36 cellular contexts compared by ENCODE assay signal in the genomic region with DNA sequence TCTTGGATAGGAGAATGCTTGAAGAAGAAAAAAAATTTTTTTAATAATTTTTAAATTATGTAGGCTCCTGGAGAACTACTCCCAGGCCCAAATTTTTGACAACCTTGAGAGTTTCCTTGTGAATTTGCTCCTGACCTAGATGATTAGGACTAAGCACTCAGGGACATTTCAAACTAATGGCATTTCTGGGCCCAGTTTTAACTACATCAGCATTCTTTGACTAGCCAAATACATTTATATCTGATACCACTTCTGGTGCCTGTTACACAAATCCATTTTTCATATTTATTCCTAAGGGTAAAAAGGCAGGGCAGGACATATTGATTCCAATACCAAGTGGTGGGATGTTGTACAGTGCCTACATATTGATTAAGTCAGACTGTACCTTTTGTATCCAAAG.
"Had no signal": no experiment of that assay in that cellular context is flagged by ENCODE, and none has a peak within 500 bp of the region (broad histone marks: within the 10 kb centered on the region; RNA-seq: fewer than 3 reads in every experiment).

No MANE protein-coding gene starts in this region.

- H3K27me3 Mint-ChIP-seq: activated B cell treated with CpG ODN at 0.5 μM for 24 hours; activated CD4-positive, alpha-beta memory T cell treated with anti-CD3 and anti-CD28 coated beads for 36 hours; activated naive CD4-positive, alpha-beta T cell treated with anti-CD3 and anti-CD28 coated beads, Interleukin-2, amount 10 ng/mL, durations not matched to agents 7 days and 5 days; activated naive CD8-positive, alpha-beta T cell treated with anti-CD3 and anti-CD28 coated beads, Interleukin-2, amount 50 U/mL, for 24 hours; brain had no signal

- ATAC-seq: activated CD8-positive, alpha-beta T cell treated with anti-CD3 and anti-CD28 coated beads for 36 hours; activated naive CD8-positive, alpha-beta T cell treated with anti-CD3 and anti-CD28 coated beads, Interleukin-2, amount 50 U/mL, for 24 hours had no signal

- H3K36me3 ChIP-seq: cardiac muscle cell had no signal

- H3K4me3 Mint-ChIP-seq: activated B cell treated with CpG ODN at 0.5 μM for 24 hours; activated CD4-positive, alpha-beta memory T cell treated with anti-CD3 and anti-CD28 coated beads for 36 hours; activated CD4-positive, alpha-beta T cell treated with anti-CD3 and anti-CD28 coated beads, Interleukin-2, amount 10 ng/mL, durations not matched to agents 24 days and 14 days; activated CD8-positive, alpha-beta T cell treated with anti-CD3 and anti-CD28 coated beads for 36 hours; activated naive CD4-positive, alpha-beta T cell treated with anti-CD3 and anti-CD28 coated beads, Interleukin-2, amount 10 ng/mL, durations not matched to agents 7 days and 5 days; activated naive CD4-positive, alpha-beta T cell treated with anti-CD3 and anti-CD28 coated beads, Interleukin-2, amount 50 U/mL, for 24 hours; activated naive CD8-positive, alpha-beta T cell; activated naive CD8-positive, alpha-beta T cell treated with anti-CD3 and anti-CD28 coated beads, Interleukin-2, amount 10 ng/mL, durations not matched to agents 7 days and 5 days; activated naive CD8-positive, alpha-beta T cell treated with anti-CD3 and anti-CD28 coated beads, Interleukin-2, amount 50 U/mL, for 24 hours; activated T-cell treated with anti-CD3 and anti-CD28 coated beads, Interleukin-2, amount 50 U/mL, for 24 hours; brain; central memory CD8-positive, alpha-beta T cell; T-helper 1 cell treated with Interleukin-12 subunit alpha and Interleukin-12 subunit beta and Interleukin-4 antibody, amounts not matched to agents 30 μg/mL and 1 μg/mL, for 36 hours; T-helper 2 cell treated with Interferon-gamma antibody and Interleukin-4, amounts not matched to agents 5 μg/mL and 100 μg/mL, for 36 hours had no signal

- H3K9me3 Mint-ChIP-seq: activated B cell treated with CpG ODN at 0.5 μM for 24 hours; activated CD4-positive, alpha-beta T cell treated with anti-CD3 and anti-CD28 coated beads, Interleukin-2, amount 10 ng/mL, durations not matched to agents 24 days and 14 days; activated CD8-positive, alpha-beta T cell treated with anti-CD3 and anti-CD28 coated beads for 36 hours; activated naive CD4-positive, alpha-beta T cell treated with anti-CD3 and anti-CD28 coated beads, Interleukin-2, amount 10 ng/mL, durations not matched to agents 7 days and 5 days; activated naive CD4-positive, alpha-beta T cell treated with anti-CD3 and anti-CD28 coated beads, Interleukin-2, amount 50 U/mL, for 24 hours; activated naive CD8-positive, alpha-beta T cell treated with anti-CD3 and anti-CD28 coated beads, Interleukin-2, amount 10 ng/mL, durations not matched to agents 7 days and 5 days; activated naive CD8-positive, alpha-beta T cell treated with anti-CD3 and anti-CD28 coated beads, Interleukin-2, amount 50 U/mL, for 24 hours; activated T-cell treated with anti-CD3 and anti-CD28 coated beads, Interleukin-2, amount 50 U/mL, for 24 hours; brain; central memory CD8-positive, alpha-beta T cell; T-helper 2 cell treated with Interferon-gamma antibody and Interleukin-4, amounts not matched to agents 5 μg/mL and 100 μg/mL, for 36 hours had no signal

- H3K4me1 Mint-ChIP-seq: activated naive CD4-positive, alpha-beta T cell treated with anti-CD3 and anti-CD28 coated beads, Interleukin-2, amount 50 U/mL, for 24 hours; activated naive CD8-positive, alpha-beta T cell treated with anti-CD3 and anti-CD28 coated beads, Interleukin-2, amount 50 U/mL, for 24 hours; central memory CD8-positive, alpha-beta T cell had no signal

- DNase-seq: activated B cell treated with CpG ODN at 0.5 μM for 24 hours; activated CD4-positive, alpha-beta memory T cell treated with anti-CD3 and anti-CD28 coated beads for 36 hours; activated CD4-positive, alpha-beta T cell treated with anti-CD3 and anti-CD28 coated beads for 4 hours; activated CD4-positive, alpha-beta T cell treated with anti-CD3 and anti-CD28 coated beads, Interleukin-2, amount 50 U/mL, for 1 hour; activated CD4-positive, alpha-beta T cell treated with anti-CD3 and anti-CD28 coated beads, Interleukin-2, amount 50 U/mL, for 4 hours; activated CD4-positive, CD25-positive, alpha-beta regulatory T cell treated with anti-CD3 and anti-CD28 coated beads, Interleukin-2, amount 50 U/mL, for 72 hours; activated CD8-positive, alpha-beta memory T cell treated with anti-CD3 and anti-CD28 coated beads, Interleukin-2, amount 50 U/mL, for 4 hours; activated CD8-positive, alpha-beta T cell treated with anti-CD3 and anti-CD28 coated beads for 36 hours; activated effector memory CD4-positive, alpha-beta T cell treated with Interleukin-2 at 50 U/mL for 16 hours; activated gamma-delta T cell; activated naive CD4-positive, alpha-beta T cell treated with anti-CD3 and anti-CD28 coated beads, Interleukin-2, amount 10 ng/mL, durations not matched to agents 7 days and 5 days; activated naive CD4-positive, alpha-beta T cell treated with Interleukin-2 at 50 U/mL for 16 hours; activated naive CD8-positive, alpha-beta T cell treated with anti-CD3 and anti-CD28 coated beads, Interleukin-2, amount 10 ng/mL, durations not matched to agents 7 days and 5 days; activated naive CD8-positive, alpha-beta T cell treated with anti-CD3 and anti-CD28 coated beads, Interleukin-2, amount 50 U/mL, for 24 hours; activated T-cell treated with anti-CD3 and anti-CD28 coated beads, Interleukin-2, amount 50 U/mL, for 24 hours; activated T-cell treated with anti-CD3 and anti-CD28 coated beads, Interleukin-2, amount 50 U/mL, for 48 hours; amygdala; anterior cingulate cortex; caudate nucleus; cerebellar nuclear complex; T-helper 1 cell; T-helper 2 cell; T-helper 9 cell had no signal

- H3K27ac Mint-ChIP-seq: activated B cell treated with CpG ODN at 0.5 μM for 24 hours; activated CD4-positive, alpha-beta memory T cell treated with anti-CD3 and anti-CD28 coated beads for 36 hours; activated CD4-positive, alpha-beta T cell treated with anti-CD3 and anti-CD28 coated beads, Interleukin-2, amount 10 ng/mL, durations not matched to agents 24 days and 14 days; activated CD8-positive, alpha-beta T cell treated with anti-CD3 and anti-CD28 coated beads for 36 hours; activated naive CD4-positive, alpha-beta T cell treated with anti-CD3 and anti-CD28 coated beads, Interleukin-2, amount 10 ng/mL, durations not matched to agents 7 days and 5 days; activated naive CD4-positive, alpha-beta T cell treated with anti-CD3 and anti-CD28 coated beads, Interleukin-2, amount 50 U/mL, for 24 hours; activated naive CD8-positive, alpha-beta T cell; activated naive CD8-positive, alpha-beta T cell treated with anti-CD3 and anti-CD28 coated beads, Interleukin-2, amount 10 ng/mL, durations not matched to agents 7 days and 5 days; activated naive CD8-positive, alpha-beta T cell treated with anti-CD3 and anti-CD28 coated beads, Interleukin-2, amount 50 U/mL, for 24 hours; activated T-cell treated with anti-CD3 and anti-CD28 coated beads, Interleukin-2, amount 50 U/mL, for 24 hours; activated T-helper 2 cell treated with anti-CD3 and anti-CD28 coated beads, Interferon-gamma antibody, Interleukin-2, Interleukin-4, amounts not matched to agents 10 μg/mL and 5 μg/mL and 100 μg/mL, durations not matched to agents 14 hours and 24 hours and 36 hours; brain; T-helper 2 cell treated with Interferon-gamma antibody and Interleukin-4, amounts not matched to agents 5 μg/mL and 100 μg/mL, for 36 hours had no signal

- H3K4me3 ChIP-seq: ascending aorta, cardiac muscle cell had no signal

- H3K27ac ChIP-seq: ascending aorta, cardiac muscle cell, VCaP had no signal

- FAIRE-seq: bronchial epithelial cell, TTC549 had no signal

- H3K27me3 ChIP-seq: ascending aorta, cardiac muscle cell had no signal

- H3K9me3 ChIP-seq: ascending aorta had no signal

- H3K36me3 Mint-ChIP-seq: activated CD4-positive, alpha-beta memory T cell treated with anti-CD3 and anti-CD28 coated beads for 36 hours; activated naive CD4-positive, alpha-beta T cell treated with anti-CD3 and anti-CD28 coated beads, Interleukin-2, amount 10 ng/mL, durations not matched to agents 7 days and 5 days; activated naive CD8-positive, alpha-beta T cell; brain had no signal
